Comparison of ENCODE assay signal across 8 cellular contexts in the genomic region with DNA sequence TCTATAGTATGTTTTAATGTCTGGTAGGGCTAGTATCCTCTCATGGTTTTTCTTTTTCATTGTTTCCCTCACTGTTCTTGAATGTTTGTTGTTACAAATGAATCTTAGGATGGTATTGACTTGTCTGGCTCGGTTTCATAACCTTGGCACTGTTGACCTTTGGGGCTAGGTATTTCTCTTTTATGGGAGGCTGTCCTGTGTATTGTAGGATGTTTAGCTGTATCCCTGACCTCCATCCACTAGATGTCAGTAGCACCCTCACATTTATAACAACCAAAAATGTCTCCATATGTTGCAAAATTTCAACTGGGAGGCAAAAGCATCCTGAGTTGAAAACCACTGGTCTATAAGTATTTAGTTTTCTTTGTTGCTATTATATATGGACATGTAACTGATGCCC. TPM values are rescaled to one million over a fixed set of nuclear protein-coding genes. Genes with fewer than 3 reads are reported as not detected.
DNase-seq lines count a peak whose midpoint lies in the region; ATAC-seq and TF ChIP-seq lines count a peak whose summit lies in the region.

No MANE protein-coding gene starts in this region.

- no peaks in the 10 kb centered on the region for H3K27me3 ChIP-seq in testis

- peaks cover 17% of the 10 kb centered on the region for H3K4me1 Mint-ChIP-seq in activated CD4-positive, alpha-beta T cell treated with anti-CD3 and anti-CD28 coated beads for 36 hours

- H3K4me3 ChIP-seq in OCI-LY7 (ENCODE audit: low read depth, low read length, poor library complexity, severe bottlenecking): no peak overlapping the region
- no peak overlapping the region for H3K4me3 ChIP-seq in testis

- H3K4me2 ChIP-seq in OCI-LY7 (ENCODE audit: low read length): no peak overlapping the region

- H3K4me3 Mint-ChIP-seq in activated CD4-positive, alpha-beta T cell treated with anti-CD3 and anti-CD28 coated beads for 36 hours: no peak overlapping the region

- CTCF ChIA-PET in activated CD4-positive, alpha-beta T cell treated with anti-CD3 and anti-CD28 coated beads for 36 hours (lab: Charles Lee): interaction anchor here (0.7 to 1.6 kb wide), 13 partner anchors 8 to 597 kb away, joined by 3 to 8 read pairs (median 4); no protein-coding TSS in a partner anchor
- CTCF ChIA-PET in OCI-LY7 (lab: Charles Lee; ENCODE audit: unreplicated experiment): no interaction called here

- peaks cover 6% of the 10 kb centered on the region; the same call in 1 of the 2 replicates for H3K9me3 ChIP-seq in OCI-LY7 (ENCODE audit: low read length)
- H3K9me3 ChIP-seq in testis: no peaks in the 10 kb centered on the region

- 62 to 66% methylated on average over 1 of the region's 1 CpG for WGBS in testis, 2 donors

- no peaks in the 10 kb centered on the region for H3K79me2 ChIP-seq in OCI-LY7 (ENCODE audit: insufficient read depth, low read depth, low read length)

- no peaks in the 10 kb centered on the region for H3K9me3 Mint-ChIP-seq in activated CD4-positive, alpha-beta T cell treated with anti-CD3 and anti-CD28 coated beads for 36 hours (ENCODE audit: low read depth)

- H4K20me1 ChIP-seq in OCI-LY7 (ENCODE audit: insufficient read depth, low read length): no peaks in the 10 kb centered on the region

- peaks cover 3% of the 10 kb centered on the region for H3K4me1 ChIP-seq in OCI-LY7 (ENCODE audit: insufficient read depth, low read length, poor library complexity, severe bottlenecking)
- H3K4me1 ChIP-seq in testis: no peaks in the 10 kb centered on the region

- peak; percentile 83 for ATAC-seq in activated CD4-positive, alpha-beta T cell treated with anti-CD3 and anti-CD28 coated beads for 36 hours

- H3K27ac ChIP-seq in OCI-LY7 (ENCODE audit: low read depth, low read length, poor library complexity, severe bottlenecking): no peak overlapping the region
- H3K27ac ChIP-seq in testis: no peak overlapping the region
- H3K27ac ChIP-seq in substantia nigra (ENCODE audit: low read depth, low read length, poor library complexity, severe bottlenecking): no peak overlapping the region

- H3K9me2 ChIP-seq in OCI-LY7 (ENCODE audit: insufficient read depth, low read length): no peaks in the 10 kb centered on the region

- H3K36me3 ChIP-seq in OCI-LY7 (ENCODE audit: insufficient read depth, low read length) (peaks cover 77% of the 10 kb centered on the region), testis (ENCODE audit: low read depth, missing control alignments) (no peaks in the 10 kb centered on the region)

- no peak for DNase-seq in activated CD4-positive, alpha-beta T cell treated with anti-CD3 and anti-CD28 coated beads for 36 hours
- no peak for DNase-seq in activated CD4-positive, alpha-beta T cell treated with anti-CD3 and anti-CD28 coated beads, Interleukin-2, amount 50 U/mL, for 48 hours
- DNase-seq in OCI-LY7 (ENCODE audit: low spot score) (peak; percentile 19), fibroblast of gingiva (ENCODE audit: low read depth) (peak; percentile 28), testis (no peak), substantia nigra (lab: John Stamatoyannopoulos, UW) (no peak), NCI-H1048 (lab: John Stamatoyannopoulos, UW) (no peak)
- DNase-seq in activated CD4-positive, CD25-positive, alpha-beta regulatory T cell treated with anti-CD3 and anti-CD28 coated beads, Interleukin-2, amount 50 U/mL, for 72 hours: no peak

- no peaks in the 10 kb centered on the region for H3K27me3 Mint-ChIP-seq in activated CD4-positive, alpha-beta T cell treated with anti-CD3 and anti-CD28 coated beads for 36 hours

- POLR2A ChIA-PET in activated CD4-positive, alpha-beta T cell treated with anti-CD3 and anti-CD28 coated beads for 36 hours (lab: Charles Lee): interaction anchor here (0.6 kb wide), 1 partner anchor 14 kb away, joined by 3 read pairs; no protein-coding TSS in a partner anchor
- POLR2A ChIA-PET in OCI-LY7 (lab: Charles Lee): interaction anchor here (0.6 to 0.8 kb wide), 2 partner anchors 23 to 969 kb away, joined by 4 to 5 read pairs; no protein-coding TSS in a partner anchor

- TF ChIP-seq POLR2A in testis (IDR thresholded peaks at IDR 0.05): no peak

- no TSS peak for BruUV-seq in OCI-LY7 (replicated peaks; lab: Mats Ljungman, UMichigan)

- TF ChIP-seq CTCF in OCI-LY7 (conservative IDR thresholded peaks at IDR 0.05; ENCODE audit: low read length) (peak; percentile 79), testis (IDR thresholded peaks at IDR 0.05) (peak; percentile 31 to 55 (median 51))

- H3K36me3 Mint-ChIP-seq in activated CD4-positive, alpha-beta T cell treated with anti-CD3 and anti-CD28 coated beads for 36 hours (ENCODE audit: low read depth): peaks cover 15% of the 10 kb centered on the region

- intact Hi-C loops in activated CD4-positive, alpha-beta T cell treated with anti-CD3 and anti-CD28 coated beads for 36 hours (cut with DNase I, micrococcal nuclease): loop anchor here in 1 of 2 experiments (1.0 to 5.0 kb wide), 6 partner anchors 157 to 601 kb away; a partner anchor contains a TSS
- intact Hi-C loops in OCI-LY7 (cut with micrococcal nuclease; ENCODE audit: unreplicated experiment): loop anchor here (10.0 kb wide), 1 partner anchor 604 kb away; no protein-coding TSS in a partner anchor
- intact Hi-C loops in testis (cut with DNase I; ENCODE audit: low total_unique reads): no loop called here

- H2AFZ ChIP-seq in OCI-LY7 (ENCODE audit: low read length): no peak overlapping the region

- H3K27ac Mint-ChIP-seq in activated CD4-positive, alpha-beta T cell treated with anti-CD3 and anti-CD28 coated beads for 36 hours: no peak overlapping the region

RNA-seq across cellular contexts. Expression of a gene that starts 7.0 kb away (rescaled TPM):
- under 1 TPM; 0.65 to 0.82 TPM for total RNA-seq in activated CD4-positive, alpha-beta T cell treated with anti-CD3 and anti-CD28 coated beads for 36 hours
- total RNA-seq in OCI-LY7 (2014; rRNA removed; shearing (Covaris generic)): not detected in 2 replicates
- total RNA-seq in OCI-LY7 (2022) (0.06 and 0.07 TPM in 2 replicates), testis (10 to 100 TPM; 28.7 to 29.4 TPM)
- 34.1 TPM for polyA plus RNA-seq in testis (ENCODE audit: insufficient read depth, low read depth, low replicate concordance)

RNA-seq across cellular contexts. Expression of a gene that starts 52.8 kb away (rescaled TPM):
- 10 to 100 TPM; 49.9 to 56.7 TPM for total RNA-seq in activated CD4-positive, alpha-beta T cell treated with anti-CD3 and anti-CD28 coated beads for 36 hours
- total RNA-seq in OCI-LY7 (2014; rRNA removed; shearing (Covaris generic)): 24.6 and 29.3 TPM in 2 replicates
- total RNA-seq in OCI-LY7 (2022): 55.3 and 62.5 TPM in 2 replicates
- total RNA-seq in testis: 10 to 100 TPM; 25.1 to 46.0 TPM
- polyA plus RNA-seq in testis (ENCODE audit: insufficient read depth, low read depth, low replicate concordance): 11.9 TPM

Comparison
In these comparisons a context has a peak if more than half of its experiments do, and no peak if none do; other contexts are left out.
1. DNase-seq: peak in OCI-LY7 (single experiment) and fibroblast of gingiva (single experiment); none in activated CD4-positive, alpha-beta T cell treated with anti-CD3 and anti-CD28 coated beads for 36 hours (single experiment), activated CD4-positive, alpha-beta T cell treated with anti-CD3 and anti-CD28 coated beads, Interleukin-2, amount 50 U/mL, for 48 hours (0 of 2), testis (single experiment), substantia nigra (0 of 49), NCI-H1048 (single experiment) and activated CD4-positive, CD25-positive, alpha-beta regulatory T cell treated with anti-CD3 and anti-CD28 coated beads, Interleukin-2, amount 50 U/mL, for 72 hours (single experiment).
2. RNA of a gene that starts 7.0 kb away (total RNA-seq): 28.7 to 29.4 TPM in testis; 0.65 to 0.82 TPM in activated CD4-positive, alpha-beta T cell treated with anti-CD3 and anti-CD28 coated beads for 36 hours and 0.06 to 0.07 TPM in OCI-LY7; every median in the first group is over 10 times any median in the second.